Comparison of ENCODE assay signal across 27 cellular contexts in the genomic region with DNA sequence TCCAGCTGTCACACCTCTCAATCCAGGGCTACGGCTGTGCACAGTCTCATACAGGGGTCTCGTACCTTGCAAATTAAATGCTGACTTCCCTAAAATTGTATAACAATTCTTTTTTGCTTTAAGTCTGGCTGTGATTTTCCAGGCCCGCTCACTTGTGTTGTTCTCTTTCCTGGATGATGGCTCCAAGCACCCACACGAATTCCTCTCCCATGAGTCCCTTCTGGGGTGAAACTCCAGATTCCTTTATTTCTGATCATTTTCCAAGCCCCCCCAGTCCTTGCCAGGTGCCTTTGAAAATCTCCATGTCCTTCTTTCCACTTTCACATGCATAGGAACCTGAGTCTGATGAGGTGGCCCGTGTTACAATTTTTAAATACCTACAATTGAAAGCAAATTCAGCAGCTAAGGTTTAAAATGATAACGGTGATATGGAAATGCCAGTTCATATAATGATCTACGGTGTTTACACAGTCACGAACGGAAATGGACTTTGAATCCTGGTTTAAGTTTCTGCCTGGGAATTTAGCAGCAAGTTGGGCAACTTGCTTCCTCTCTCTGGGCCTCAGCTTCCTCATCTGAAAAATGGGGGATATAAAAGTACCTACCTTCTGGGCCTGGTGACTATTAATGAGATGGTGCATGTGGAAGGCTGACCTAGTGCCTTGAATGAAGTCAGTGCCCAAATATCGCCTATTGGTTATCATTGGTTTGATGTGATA.
DNase-seq lines count a peak whose midpoint lies in the region; ATAC-seq, FAIRE-seq and TF ChIP-seq lines count a peak whose summit lies in the region.
"Had no signal": no experiment of that assay in that cellular context is flagged by ENCODE, and none has a peak within 500 bp of the region (broad histone marks: within the 10 kb centered on the region; RNA-seq: fewer than 3 reads in every experiment).

No MANE protein-coding gene starts in this region.

- no peak overlapping the region for H3K4me3 Mint-ChIP-seq in astrocyte (ENCODE audit: unreplicated experiment)
- no peak overlapping the region for H3K4me3 Mint-ChIP-seq in type B pancreatic cell
- H3K4me3 Mint-ChIP-seq: activated CD4-positive, alpha-beta memory T cell treated with anti-CD3 and anti-CD28 coated beads for 36 hours; activated naive CD8-positive, alpha-beta T cell treated with anti-CD3 and anti-CD28 coated beads, Interleukin-2, amount 50 U/mL, for 24 hours; CD4-positive, alpha-beta T cell; neural crest cell; stimulated activated effector memory CD8-positive, alpha-beta T cell treated with anti-CD3 and anti-CD28 coated beads, Interleukin-12 subunit alpha, Interleukin-12 subunit beta, amount 100 ng/mL, for 72 hours; WTC11 had no signal

- H3K4me3 ChIP-seq in astrocyte (ENCODE audit: insufficient read depth, low read depth, low read length) (no peak overlapping the region), HepG2 (replicated peaks in 1 of 3; ENCODE audit: insufficient read depth in 1 of 3, low read depth in 2 of 3, low read length in 3 of 3) (peak overlapping the region in 1 of 3 experiments; percentile 4; a peak in 1 of 6 replicates)
- H3K4me3 ChIP-seq: GM12878, heart left ventricle, psoas muscle, SK-N-MC, skin epidermis, testis had no signal

- H4K20me1 ChIP-seq in astrocyte (ENCODE audit: insufficient read depth, low read length) (no peaks in the 10 kb centered on the region), HepG2 (ENCODE audit: insufficient read depth, low read length) (no peaks in the 10 kb centered on the region)

- TF ChIP-seq POLR2A in HepG2 (IDR thresholded peaks at IDR 0.05; ENCODE audit: insufficient read depth in 1 of 2, low read depth in 2 of 2, low read length in 2 of 2): no peak

- no peaks in the 10 kb centered on the region for H3K27me3 ChIP-seq in astrocyte (ENCODE audit: insufficient read depth, low read length)
- H3K27me3 ChIP-seq in HepG2 (ENCODE audit: control insufficient read depth in 1 of 2, insufficient read depth in 2 of 2, low read length in 2 of 2): peaks cover 0 to 5% of the 10 kb centered on the region in 2 experiments; a peak in 2 of 5 replicates
- H3K27me3 ChIP-seq: testis had no signal

- TF ChIP-seq CTCF in astrocyte (IDR thresholded peaks at IDR 0.05; ENCODE audit: insufficient read depth, low read depth, low read length) (no peak), HepG2 (CRISPR knock-in tag; IDR thresholded peaks at IDR 0.05) (no peak), type B pancreatic cell (conservative IDR thresholded peaks at IDR 0.05) (no peak)

- H3K36me3 ChIP-seq in astrocyte (ENCODE audit: insufficient read depth, low read length) (no peaks in the 10 kb centered on the region), HepG2 (replicated peaks in 1 of 2; ENCODE audit: control insufficient read depth in 1 of 2, insufficient read depth in 2 of 2, low read length in 2 of 2) (no peaks in the 10 kb centered on the region)
- H3K36me3 ChIP-seq: heart left ventricle had no signal

- ATAC-seq in HepG2: peak; percentile 37; the same call in 2 of the 3 replicates
- no peak for ATAC-seq in HG03108 (IDR thresholded peaks at IDR 0.05; ENCODE audit: unreplicated experiment)
- ATAC-seq: activated naive CD8-positive, alpha-beta T cell treated with anti-CD3 and anti-CD28 coated beads, Interleukin-2, amount 50 U/mL, for 24 hours; GM12878; heart left ventricle; left ventricle myocardium superior; psoas muscle; stimulated activated effector memory CD8-positive, alpha-beta T cell treated with anti-CD3 and anti-CD28 coated beads, Interleukin-12 subunit alpha, Interleukin-12 subunit beta, amount 100 ng/mL, for 72 hours; WTC11 had no signal

- H3K36me3 Mint-ChIP-seq in astrocyte (ENCODE audit: low read depth, unreplicated experiment) (no peaks in the 10 kb centered on the region), type B pancreatic cell (no peaks in the 10 kb centered on the region)
- H3K36me3 Mint-ChIP-seq: activated CD4-positive, alpha-beta memory T cell treated with anti-CD3 and anti-CD28 coated beads for 36 hours; stimulated activated effector memory CD8-positive, alpha-beta T cell treated with anti-CD3 and anti-CD28 coated beads, Interleukin-12 subunit alpha, Interleukin-12 subunit beta, amount 100 ng/mL, for 72 hours; WTC11 had no signal

- no peak for TF ChIP-seq RAD21 in HepG2 (CRISPR knock-in tag; IDR thresholded peaks at IDR 0.05)

- H3K27ac ChIP-seq in astrocyte (ENCODE audit: low read depth, low read length) (no peak overlapping the region), HepG2 (ENCODE audit: extremely low read length, insufficient read depth, low read length) (no peak overlapping the region)
- H3K27ac ChIP-seq: heart left ventricle, psoas muscle, SK-N-MC, skin epidermis, testis had no signal

- no peaks in the 10 kb centered on the region for H3K9me3 ChIP-seq in astrocyte (ENCODE audit: insufficient read depth, low read depth, low read length)
- H3K9me3 ChIP-seq in HepG2 (ENCODE audit: low read length): no peaks in the 10 kb centered on the region
- H3K9me3 ChIP-seq: heart left ventricle, psoas muscle, testis had no signal

- peaks cover 9% of the 10 kb centered on the region for H3K4me1 Mint-ChIP-seq in astrocyte (ENCODE audit: low read depth, unreplicated experiment)
- no peaks in the 10 kb centered on the region for H3K4me1 Mint-ChIP-seq in type B pancreatic cell (ENCODE audit: unreplicated experiment)
- H3K4me1 Mint-ChIP-seq: activated naive CD8-positive, alpha-beta T cell treated with anti-CD3 and anti-CD28 coated beads, Interleukin-2, amount 50 U/mL, for 24 hours; neural crest cell; stimulated activated effector memory CD8-positive, alpha-beta T cell treated with anti-CD3 and anti-CD28 coated beads, Interleukin-12 subunit alpha, Interleukin-12 subunit beta, amount 100 ng/mL, for 72 hours had no signal

- in situ Hi-C loops in HepG2 (cut with HindIII; ENCODE audit: extremely low pct_ligation_motif_present, low pct_unique_long_range_greater_than_20kb): no loop called here

- WGBS in HepG2 (ENCODE audit: low lambda C conversion rate): 19% methylated on average over 10 of the region's 10 CpGs

- H3K79me2 ChIP-seq in astrocyte (ENCODE audit: insufficient read depth, low read length) (no peaks in the 10 kb centered on the region), HepG2 (ENCODE audit: insufficient read depth, low read length) (no peaks in the 10 kb centered on the region)

- intact Hi-C loops in HepG2 (cut with micrococcal nuclease; ENCODE audit: unreplicated experiment): no loop called here

- FAIRE-seq in astrocyte (lab: Jason Lieb, UNC) (no peak), HepG2 (lab: Jason Lieb, UNC) (peak; percentile 23)
- FAIRE-seq: GM12878 had no signal

- H2AFZ ChIP-seq in astrocyte (ENCODE audit: low read depth, low read length) (peak overlapping the region; percentile 49), HepG2 (ENCODE audit: low read length) (peak overlapping the region; percentile 39)

- H3K27me3 Mint-ChIP-seq in astrocyte (ENCODE audit: low read depth, unreplicated experiment): peaks cover 12% of the 10 kb centered on the region
- H3K27me3 Mint-ChIP-seq in type B pancreatic cell: no peaks in the 10 kb centered on the region

- POLR2A ChIA-PET in HepG2 (lab: Yijun Ruan, JAX): no interaction called here

- CTCF ChIA-PET in HepG2 (lab: Yijun Ruan, JAX; ENCODE audit: low intra/inter-chr PET ratio, low total read pairs): no interaction called here

- H3K9ac ChIP-seq in astrocyte (ENCODE audit: low read length) (no peak overlapping the region), HepG2 (ENCODE audit: insufficient read depth, low read depth, low read length) (no peak overlapping the region)

- no peaks in the 10 kb centered on the region for H3K4me1 ChIP-seq in astrocyte (ENCODE audit: insufficient read depth, low read length)
- peaks cover 31% of the 10 kb centered on the region for H3K4me1 ChIP-seq in HepG2 (ENCODE audit: insufficient read depth, low read length)
- H3K4me1 ChIP-seq: heart left ventricle, psoas muscle, testis had no signal

- no TSS peak for BruUV-seq in HepG2 (replicated peaks; lab: Mats Ljungman, UMichigan)

- TF ChIP-seq EP300 in HepG2 (IDR thresholded peaks at IDR 0.05; ENCODE audit: low read depth in 2 of 2, low read length in 2 of 2) (no peak), HepG2 (CRISPR knock-in tag; IDR thresholded peaks at IDR 0.05; ENCODE audit: borderline replicate concordance) (no peak)

- H3K9me3 Mint-ChIP-seq in astrocyte (ENCODE audit: unreplicated experiment) (no peaks in the 10 kb centered on the region), type B pancreatic cell (no peaks in the 10 kb centered on the region)
- H3K9me3 Mint-ChIP-seq: activated CD4-positive, alpha-beta memory T cell treated with anti-CD3 and anti-CD28 coated beads for 36 hours; activated naive CD8-positive, alpha-beta T cell treated with anti-CD3 and anti-CD28 coated beads, Interleukin-2, amount 50 U/mL, for 24 hours; CD4-positive, alpha-beta T cell; neural crest cell; stimulated activated effector memory CD8-positive, alpha-beta T cell treated with anti-CD3 and anti-CD28 coated beads, Interleukin-12 subunit alpha, Interleukin-12 subunit beta, amount 100 ng/mL, for 72 hours; WTC11 had no signal

- DNase-seq in HuH-7 (ENCODE audit: low spot score) (peak; percentile 12), astrocyte (ENCODE audit: low read depth) (peak; percentile 72), HepG2 (ENCODE audit: low spot score) (peak; percentile 61), type B pancreatic cell (ENCODE audit: extremely low spot score, unreplicated experiment) (no peak), occipital lobe (lab: John Stamatoyannopoulos, UW) (no peak)
- DNase-seq in activated CD4-positive, CD25-positive, alpha-beta regulatory T cell (lab: John Stamatoyannopoulos, UW): no peak
- DNase-seq: activated CD4-positive, alpha-beta memory T cell treated with anti-CD3 and anti-CD28 coated beads for 36 hours; activated effector memory CD4-positive, alpha-beta T cell treated with anti-CD3 and anti-CD28 coated beads, Interleukin-2, amount 50 U/mL, for 16 hours; activated naive CD8-positive, alpha-beta T cell treated with anti-CD3 and anti-CD28 coated beads, Interleukin-2, amount 50 U/mL, for 24 hours; CD4-positive, alpha-beta T cell; cortex of kidney; DMS79; HCEC 1CT; heart left ventricle; left ventricle myocardium superior; NCI-H524; psoas muscle; RPMI8226; stimulated activated CD4-positive, alpha-beta T cell treated with anti-CD3 and anti-CD28 coated beads, Interleukin-2, amount 100 ng/mL, for 24 hours; testis had no signal

- peak overlapping the region; percentile 21 for H3K4me2 ChIP-seq in astrocyte (ENCODE audit: low read length)
- peak overlapping the region; percentile 52 for H3K4me2 ChIP-seq in HepG2 (ENCODE audit: low read depth, low read length)

- H3K27ac Mint-ChIP-seq in astrocyte (ENCODE audit: unreplicated experiment): no peak overlapping the region
- peak overlapping the region; percentile 12 for H3K27ac Mint-ChIP-seq in type B pancreatic cell
- H3K27ac Mint-ChIP-seq: activated CD4-positive, alpha-beta memory T cell treated with anti-CD3 and anti-CD28 coated beads for 36 hours; activated naive CD8-positive, alpha-beta T cell treated with anti-CD3 and anti-CD28 coated beads, Interleukin-2, amount 50 U/mL, for 24 hours; CD4-positive, alpha-beta T cell; stimulated activated effector memory CD8-positive, alpha-beta T cell treated with anti-CD3 and anti-CD28 coated beads, Interleukin-12 subunit alpha, Interleukin-12 subunit beta, amount 100 ng/mL, for 72 hours; WTC11 had no signal

TF ChIP-seq in HepG2, 621 proteins besides CTCF, POLR2A, EP300 and RAD21 (continues in another document):
- TF ChIP-seq ZNF672 (CRISPR knock-in tag; IDR thresholded peaks at IDR 0.05) (no peak), ZNF33A (CRISPR knock-in tag; IDR thresholded peaks at IDR 0.05; ENCODE audit: borderline replicate concordance) (no peak)

Comparison
In these comparisons a context has a peak if more than half of its experiments do, and no peak if none do; other contexts are left out.
1. DNase-seq: peak in HuH-7 (single experiment), astrocyte (single experiment) and HepG2 (single experiment); none in type B pancreatic cell (single experiment), activated CD4-positive, CD25-positive, alpha-beta regulatory T cell (0 of 4) and occipital lobe (single experiment).